In the genomic region with DNA sequence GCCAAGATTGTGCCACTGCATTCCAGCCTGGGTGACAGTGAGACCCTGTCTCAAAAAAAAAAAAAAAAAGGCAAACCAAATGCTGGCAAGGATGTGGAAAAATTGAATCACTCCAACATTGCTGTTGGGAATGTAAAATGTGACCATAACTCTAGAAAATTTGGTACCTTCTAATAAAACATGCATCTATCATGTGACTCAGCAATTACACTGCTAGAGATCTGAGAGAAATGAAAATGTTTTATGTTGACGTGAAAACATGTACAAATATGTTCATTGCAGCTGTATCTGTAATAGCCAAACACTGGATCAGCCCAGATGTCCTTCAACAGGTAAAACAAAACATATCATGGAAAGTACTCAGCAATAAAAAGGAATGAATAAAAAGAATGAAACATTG, we compare ENCODE assay signal across 20 cellular contexts. TPM values are rescaled to one million over a fixed set of nuclear protein-coding genes. Genes with fewer than 3 reads are reported as not detected.
DNase-seq lines count a peak whose midpoint lies in the region; ATAC-seq, FAIRE-seq and TF ChIP-seq lines count a peak whose summit lies in the region.
"Had no signal": no experiment of that assay in that cellular context is flagged by ENCODE, and none has a peak within 500 bp of the region (broad histone marks: within the 10 kb centered on the region; RNA-seq: fewer than 3 reads in every experiment).

No MANE protein-coding gene starts in this region.

- no peak for TF ChIP-seq POLR2A in HepG2 (IDR thresholded peaks at IDR 0.05; ENCODE audit: insufficient read depth in 1 of 2, low read depth in 2 of 2, low read length in 2 of 2)
- no peak for TF ChIP-seq POLR2A in right lobe of liver (IDR thresholded peaks at IDR 0.05)

- peaks cover 33% of the 10 kb centered on the region for H3K4me1 Mint-ChIP-seq in activated naive CD8-positive, alpha-beta T cell treated with anti-CD3 and anti-CD28 coated beads for 36 hours
- no peaks in the 10 kb centered on the region for H3K4me1 Mint-ChIP-seq in Caco-2 (ENCODE audit: low read depth, unreplicated experiment)
- H3K4me1 Mint-ChIP-seq: B cell, H9 had no signal

- intact Hi-C loops in HepG2 (cut with micrococcal nuclease; ENCODE audit: unreplicated experiment): no loop called here
- intact Hi-C loops in right lobe of liver (cut with DNase I): no loop called here
- intact Hi-C loops in Caco-2 (cut with micrococcal nuclease; ENCODE audit: unreplicated experiment): no loop called here

- H3K9me3 Mint-ChIP-seq in activated naive CD8-positive, alpha-beta T cell treated with anti-CD3 and anti-CD28 coated beads for 36 hours: no peaks in the 10 kb centered on the region
- H3K9me3 Mint-ChIP-seq in Caco-2 (ENCODE audit: unreplicated experiment): no peaks in the 10 kb centered on the region
- H3K9me3 Mint-ChIP-seq: CD8-positive, alpha-beta T cell; H9 had no signal

- POLR2A ChIA-PET in HepG2 (lab: Yijun Ruan, JAX): no interaction called here
- POLR2A ChIA-PET in Caco-2 (lab: Charles Lee): no interaction called here

- H2AFZ ChIP-seq in HepG2 (ENCODE audit: low read length): no peak overlapping the region
- no peak overlapping the region for H2AFZ ChIP-seq in GM23248

- H3K27me3 ChIP-seq in HepG2 (ENCODE audit: control insufficient read depth in 1 of 2, insufficient read depth in 2 of 2, low read length in 2 of 2) (no peaks in the 10 kb centered on the region), right lobe of liver (no peaks in the 10 kb centered on the region), GM23248 (replicated peaks; ENCODE audit: insufficient read depth) (no peaks in the 10 kb centered on the region), WERI-Rb-1 (ENCODE audit: insufficient read depth, low read depth, severe bottlenecking) (no peaks in the 10 kb centered on the region), Caco-2 (replicated peaks; ENCODE audit: control insufficient read depth, insufficient read depth, low read length) (no peaks in the 10 kb centered on the region)
- H3K27me3 ChIP-seq: BLaER1 treated with 17β-estradiol and CSF1 and Interleukin-3, amounts not matched to agents 10 nM and 100 nM had no signal

- no peaks in the 10 kb centered on the region for H3F3A ChIP-seq in GM23248 (ENCODE audit: insufficient read depth)

- H3K9ac ChIP-seq in HepG2 (ENCODE audit: insufficient read depth, low read depth, low read length) (no peak overlapping the region), GM23248 (no peak overlapping the region)
- H3K9ac ChIP-seq: BLaER1 treated with 17β-estradiol and CSF1 and Interleukin-3, amounts not matched to agents 10 nM and 100 nM; KMS-11 had no signal

- no peak for FAIRE-seq in HepG2 (lab: Jason Lieb, UNC)
- FAIRE-seq: A204.1, G401.6, GM12891, HTR-8/SVneo had no signal

- H3K36me3 Mint-ChIP-seq in activated naive CD8-positive, alpha-beta T cell treated with anti-CD3 and anti-CD28 coated beads for 36 hours: peaks cover 58% of the 10 kb centered on the region
- peaks cover 90% of the 10 kb centered on the region for H3K36me3 Mint-ChIP-seq in Caco-2 (ENCODE audit: insufficient read depth, unreplicated experiment)

- H3K27ac ChIP-seq in HepG2 (ENCODE audit: extremely low read length, insufficient read depth, low read length) (no peak overlapping the region), right lobe of liver (no peak overlapping the region), GM23248 (no peak overlapping the region), WERI-Rb-1 (no peak overlapping the region)
- H3K27ac ChIP-seq: BLaER1 treated with 17β-estradiol and CSF1 and Interleukin-3, amounts not matched to agents 10 nM and 100 nM; KMS-11 had no signal

- CTCF ChIA-PET in HepG2 (lab: Yijun Ruan, JAX; ENCODE audit: low intra/inter-chr PET ratio, low total read pairs): no interaction called here
- CTCF ChIA-PET in Caco-2 (lab: Charles Lee): interaction anchor here (0.6 kb wide), 1 partner anchor 85 kb away, joined by 3 read pairs; no protein-coding TSS in a partner anchor

- no peak for TF ChIP-seq RAD21 in HepG2 (CRISPR knock-in tag; IDR thresholded peaks at IDR 0.05)

- H3K9me2 ChIP-seq in GM23248 (ENCODE audit: insufficient read depth): no peaks in the 10 kb centered on the region

- WGBS in HepG2 (ENCODE audit: low lambda C conversion rate): 91% methylated on average over 1 of the region's 1 CpG
- WGBS in right lobe of liver (ENCODE audit: insufficient coverage, low coverage, low lambda C conversion rate, missing lambda C conversion rate): 92% methylated on average over 1 of the region's 1 CpG
- 95 to 97% methylated on average over 1 of the region's 1 CpG for WGBS in GM23248 (ENCODE audit: low coverage in 1 of 2, low lambda C conversion rate in 2 of 2, missing lambda C conversion rate in 2 of 2), 2 experiments

- H4K20me1 ChIP-seq in HepG2 (ENCODE audit: insufficient read depth, low read length): no peaks in the 10 kb centered on the region
- H4K20me1 ChIP-seq in GM23248 (ENCODE audit: insufficient read depth): no peaks in the 10 kb centered on the region

- no peak for ATAC-seq in HepG2
- ATAC-seq in right lobe of liver: no peak
- ATAC-seq in GM18873 (IDR thresholded peaks at IDR 0.05; ENCODE audit: low FRiP score, unreplicated experiment): no peak
- ATAC-seq: CD8-positive, alpha-beta T cell had no signal

- DNase-seq in HepG2 (ENCODE audit: low spot score) (no peak), right lobe of liver (no peak), GM23248 (peak; percentile 31), WERI-Rb-1 (no peak), Caco-2 (no peak)
- no peak for DNase-seq in activated naive CD8-positive, alpha-beta T cell treated with anti-CD3 and anti-CD28 coated beads for 36 hours
- DNase-seq: CD8-positive, alpha-beta T cell; DMS 273 treated with DMSO at 0.1 percent for 48 hours; DMS53; DND-41; GOT3; H9 had no signal

- TF ChIP-seq EP300 in HepG2 (IDR thresholded peaks at IDR 0.05; ENCODE audit: low read depth in 2 of 2, low read length in 2 of 2): no peak
- no peak for TF ChIP-seq EP300 in HepG2 (CRISPR knock-in tag; IDR thresholded peaks at IDR 0.05; ENCODE audit: borderline replicate concordance)

- H3K4me3 Mint-ChIP-seq in activated naive CD8-positive, alpha-beta T cell treated with anti-CD3 and anti-CD28 coated beads for 36 hours: no peak overlapping the region
- H3K4me3 Mint-ChIP-seq in Caco-2 (ENCODE audit: unreplicated experiment): no peak overlapping the region
- H3K4me3 Mint-ChIP-seq: B cell; CD8-positive, alpha-beta T cell; H9 had no signal

- no peaks in the 10 kb centered on the region for H3K27me3 Mint-ChIP-seq in activated naive CD8-positive, alpha-beta T cell treated with anti-CD3 and anti-CD28 coated beads for 36 hours
- no peaks in the 10 kb centered on the region for H3K27me3 Mint-ChIP-seq in Caco-2 (ENCODE audit: insufficient read depth, unreplicated experiment)
- H3K27me3 Mint-ChIP-seq: B cell had no signal

- H3K79me2 ChIP-seq in HepG2 (ENCODE audit: insufficient read depth, low read length): no peaks in the 10 kb centered on the region
- H3K79me2 ChIP-seq in GM23248 (ENCODE audit: insufficient read depth): no peaks in the 10 kb centered on the region

- H3K27ac Mint-ChIP-seq in activated naive CD8-positive, alpha-beta T cell treated with anti-CD3 and anti-CD28 coated beads for 36 hours: peak overlapping the region; percentile 71
- no peak overlapping the region for H3K27ac Mint-ChIP-seq in Caco-2 (ENCODE audit: unreplicated experiment)
- H3K27ac Mint-ChIP-seq: B cell, H9 had no signal

- H3K9me3 ChIP-seq in HepG2 (ENCODE audit: low read length): no peaks in the 10 kb centered on the region
- no peaks in the 10 kb centered on the region for H3K9me3 ChIP-seq in right lobe of liver
- H3K9me3 ChIP-seq in GM23248 (ENCODE audit: low read depth): no peaks in the 10 kb centered on the region
- H3K9me3 ChIP-seq in WERI-Rb-1 (ENCODE audit: severe bottlenecking): no peaks in the 10 kb centered on the region
- H3K9me3 ChIP-seq in Caco-2: no peaks in the 10 kb centered on the region

- TF ChIP-seq CTCF in HepG2 (CRISPR knock-in tag; IDR thresholded peaks at IDR 0.05) (no peak), right lobe of liver (IDR thresholded peaks at IDR 0.05) (no peak), WERI-Rb-1 (IDR thresholded peaks at IDR 0.05; ENCODE audit: low read depth, low read length) (no peak), Caco-2 (IDR thresholded peaks at IDR 0.05; ENCODE audit: insufficient read depth in 1 of 2, low read depth in 1 of 2, low read length in 1 of 2, severe bottlenecking in 1 of 2, unreplicated experiment in 1 of 2) (no peak)

- H3K4me3 ChIP-seq in HepG2 (replicated peaks in 1 of 3; ENCODE audit: insufficient read depth in 1 of 3, low read depth in 2 of 3, low read length in 3 of 3) (no peak overlapping the region), right lobe of liver (no peak overlapping the region), GM23248 (no peak overlapping the region), WERI-Rb-1 (ENCODE audit: low read depth, low read length) (no peak overlapping the region), Caco-2 (ENCODE audit: low read depth, low read length) (no peak overlapping the region)
- H3K4me3 ChIP-seq: BLaER1 treated with 17β-estradiol and CSF1 and Interleukin-3, amounts not matched to agents 10 nM and 100 nM had no signal

- BruUV-seq in HepG2 (replicated peaks; lab: Mats Ljungman, UMichigan) (no TSS peak), Caco-2 (replicated peaks; lab: Mats Ljungman, UMichigan) (no TSS peak)

- H3K36me3 ChIP-seq in HepG2 (replicated peaks in 1 of 2; ENCODE audit: control insufficient read depth in 1 of 2, insufficient read depth in 2 of 2, low read length in 2 of 2): peaks cover 10 to 54% of the 10 kb centered on the region in 2 experiments
- peaks cover 0 to 54% (median 27%) of the 10 kb centered on the region in 4 donors for H3K36me3 ChIP-seq in right lobe of liver
- H3K36me3 ChIP-seq in GM23248 (ENCODE audit: low read depth): peaks cover 48% of the 10 kb centered on the region
- peaks cover 74% of the 10 kb centered on the region for H3K36me3 ChIP-seq in WERI-Rb-1
- H3K36me3 ChIP-seq in Caco-2 (ENCODE audit: control insufficient read depth, insufficient read depth, low read length): no peaks in the 10 kb centered on the region

- in situ Hi-C loops in HepG2 (cut with HindIII; ENCODE audit: extremely low pct_ligation_motif_present, low pct_unique_long_range_greater_than_20kb): no loop called here
- in situ Hi-C loops in GM23248 (cut with MboI): no loop called here

- H3K4me2 ChIP-seq in HepG2 (ENCODE audit: low read depth, low read length) (no peak overlapping the region), GM23248 (ENCODE audit: unreplicated experiment) (no peak overlapping the region)
- H3K4me2 ChIP-seq: BLaER1 treated with 17β-estradiol and CSF1 and Interleukin-3, amounts not matched to agents 10 nM and 100 nM; KMS-11 had no signal

- no peaks in the 10 kb centered on the region for H3K4me1 ChIP-seq in HepG2 (ENCODE audit: insufficient read depth, low read length)
- no peaks in the 10 kb centered on the region for H3K4me1 ChIP-seq in right lobe of liver
- H3K4me1 ChIP-seq in GM23248 (ENCODE audit: insufficient read depth): no peaks in the 10 kb centered on the region
- no peaks in the 10 kb centered on the region for H3K4me1 ChIP-seq in Caco-2

RNA-seq across cellular contexts. Expression of gene SAR1A, which starts 30.8 kb away (rescaled TPM):
- 104 and 117 TPM in 2 replicates for total RNA-seq in HepG2 (2016; rRNA removed; fragmentation: Illumina TruSeq; extraction: Trizol)
- 53.7 and 67.8 TPM in 2 replicates for total RNA-seq in HepG2 (2016; cell fraction: cytosol; rRNA removed; fragmentation: Illumina TruSeq; extraction: Trizol; ENCODE audit: low read depth)
- 98.6 and 118 TPM in 2 replicates for total RNA-seq in HepG2 (2016; cell fraction: insoluble cytoplasmic fraction; rRNA removed; fragmentation: Illumina TruSeq; extraction: Trizol)
- total RNA-seq in HepG2 (2016; cell fraction: membrane; rRNA removed; fragmentation: Illumina TruSeq; extraction: Trizol): 40.3 and 46.7 TPM in 2 replicates
- 88.9 and 106 TPM in 2 replicates for total RNA-seq in HepG2 (2016; cell fraction: nucleus; rRNA removed; fragmentation: Illumina TruSeq; extraction: Trizol)
- 42.7 and 51.4 TPM in 2 replicates for polyA plus RNA-seq in HepG2 (2011; rRNA removed)
- polyA plus RNA-seq in HepG2 (2011; cell fraction: cytosol; rRNA removed): 18.7 and 26.3 TPM in 2 replicates
- 20.6 and 21.6 TPM in 2 replicates for polyA plus RNA-seq in HepG2 (2011; cell fraction: nucleus; rRNA removed)
- polyA plus RNA-seq in HepG2 (2012): 43.4 and 54.2 TPM in 2 replicates
- polyA plus RNA-seq in HepG2 (2016; cell fraction: cytosol; fragmentation: Illumina TruSeq; extraction: Trizol; ENCODE audit: low read depth): 17.3 and 19.4 TPM in 2 replicates
- 65.1 and 69.7 TPM in 2 replicates for polyA plus RNA-seq in HepG2 (2016; cell fraction: insoluble cytoplasmic fraction; fragmentation: Illumina TruSeq; extraction: Trizol; ENCODE audit: low read depth)
- 14.1 and 16.4 TPM in 2 replicates for polyA plus RNA-seq in HepG2 (2016; cell fraction: membrane; fragmentation: Illumina TruSeq; extraction: Trizol; ENCODE audit: low read depth)
- 125 and 135 TPM in 2 replicates for polyA plus RNA-seq in HepG2 (2016; cell fraction: nucleus; fragmentation: Illumina TruSeq; extraction: Trizol; ENCODE audit: insufficient read depth, low read depth)
- polyA minus RNA-seq in HepG2 (2011; rRNA and poly(A)+ RNA removed; ENCODE audit: low replicate concordance): 86.9 and 186 TPM in 2 replicates
- 41.2 and 47.2 TPM in 2 replicates for polyA minus RNA-seq in HepG2 (2011; cell fraction: cytosol; rRNA and poly(A)+ RNA removed)
- polyA minus RNA-seq in HepG2 (2011; cell fraction: nucleus; rRNA and poly(A)+ RNA removed): 43.6 and 52.5 TPM in 2 replicates
- 10 to 100 TPM; 35.3 to 77.5 (median 61.0) TPM for total RNA-seq in right lobe of liver
- total RNA-seq in GM23248 (2014; rRNA removed; shearing (Covaris generic)): 153 and 163 TPM in 2 replicates
- polyA plus RNA-seq in GM23248 (2016; fragmentation: Nextera tagmentation; extraction: Ambion mirVana): 181 and 186 TPM in 2 replicates
- total RNA-seq in activated naive CD8-positive, alpha-beta T cell treated with anti-CD3 and anti-CD28 coated beads for 36 hours: 100 to 1,000 TPM; 129 to 134 TPM
- total RNA-seq in Caco-2 (2022): 268 and 288 TPM in 2 replicates

RNA-seq across cellular contexts. Expression of gene PPA1, which starts 32.1 kb away (rescaled TPM):
- total RNA-seq in HepG2 (2016; rRNA removed; fragmentation: Illumina TruSeq; extraction: Trizol) (250 and 371 TPM in 2 replicates), right lobe of liver (100 to 1,000 TPM in 3 of 6 experiments, 10 to 100 TPM in 3; 64.8 to 133 (median 95.7) TPM), Caco-2 (2022) (350 and 353 TPM in 2 replicates)
- total RNA-seq in HepG2 (2016; cell fraction: cytosol; rRNA removed; fragmentation: Illumina TruSeq; extraction: Trizol; ENCODE audit: low read depth): 82.0 and 100 TPM in 2 replicates
- total RNA-seq in HepG2 (2016; cell fraction: insoluble cytoplasmic fraction; rRNA removed; fragmentation: Illumina TruSeq; extraction: Trizol): 255 and 390 TPM in 2 replicates
- total RNA-seq in HepG2 (2016; cell fraction: membrane; rRNA removed; fragmentation: Illumina TruSeq; extraction: Trizol): 165 and 176 TPM in 2 replicates
- 97.3 and 103 TPM in 2 replicates for total RNA-seq in HepG2 (2016; cell fraction: nucleus; rRNA removed; fragmentation: Illumina TruSeq; extraction: Trizol)
- polyA plus RNA-seq in HepG2 (2011; rRNA removed) (104 and 136 TPM in 2 replicates), GM23248 (2016; fragmentation: Nextera tagmentation; extraction: Ambion mirVana) (103 and 110 TPM in 2 replicates)
- polyA plus RNA-seq in HepG2 (2011; cell fraction: cytosol; rRNA removed): 79.2 and 103 TPM in 2 replicates
- 29.6 and 38.4 TPM in 2 replicates for polyA plus RNA-seq in HepG2 (2011; cell fraction: nucleus; rRNA removed)
- 160 and 173 TPM in 2 replicates for polyA plus RNA-seq in HepG2 (2012)
- 83.3 and 87.7 TPM in 2 replicates for polyA plus RNA-seq in HepG2 (2016; cell fraction: cytosol; fragmentation: Illumina TruSeq; extraction: Trizol; ENCODE audit: low read depth)
- 345 and 373 TPM in 2 replicates for polyA plus RNA-seq in HepG2 (2016; cell fraction: insoluble cytoplasmic fraction; fragmentation: Illumina TruSeq; extraction: Trizol; ENCODE audit: low read depth)
- polyA plus RNA-seq in HepG2 (2016; cell fraction: membrane; fragmentation: Illumina TruSeq; extraction: Trizol; ENCODE audit: low read depth): 131 and 143 TPM in 2 replicates
- 129 and 132 TPM in 2 replicates for polyA plus RNA-seq in HepG2 (2016; cell fraction: nucleus; fragmentation: Illumina TruSeq; extraction: Trizol; ENCODE audit: insufficient read depth, low read depth)
- 27.3 and 92.0 TPM in 2 replicates for polyA minus RNA-seq in HepG2 (2011; rRNA and poly(A)+ RNA removed; ENCODE audit: low replicate concordance)
- 75.4 and 86.8 TPM in 2 replicates for polyA minus RNA-seq in HepG2 (2011; cell fraction: cytosol; rRNA and poly(A)+ RNA removed)
- 78.9 and 82.8 TPM in 2 replicates for polyA minus RNA-seq in HepG2 (2011; cell fraction: nucleus; rRNA and poly(A)+ RNA removed)
- 105 and 117 TPM in 2 replicates for total RNA-seq in GM23248 (2014; rRNA removed; shearing (Covaris generic))
- total RNA-seq in activated naive CD8-positive, alpha-beta T cell treated with anti-CD3 and anti-CD28 coated beads for 36 hours: 100 to 1,000 TPM; 388 to 397 TPM

RNA-seq across cellular contexts. Expression of gene TYSND1, which starts 54.6 kb away (rescaled TPM):
- 6.8 and 8.9 TPM in 2 replicates for total RNA-seq in HepG2 (2016; rRNA removed; fragmentation: Illumina TruSeq; extraction: Trizol)
- total RNA-seq in HepG2 (2016; cell fraction: cytosol; rRNA removed; fragmentation: Illumina TruSeq; extraction: Trizol; ENCODE audit: low read depth): 2.8 and 2.9 TPM in 2 replicates
- total RNA-seq in HepG2 (2016; cell fraction: insoluble cytoplasmic fraction; rRNA removed; fragmentation: Illumina TruSeq; extraction: Trizol): 6.9 and 8.5 TPM in 2 replicates
- total RNA-seq in HepG2 (2016; cell fraction: membrane; rRNA removed; fragmentation: Illumina TruSeq; extraction: Trizol): 4.6 and 5.0 TPM in 2 replicates
- 8.5 and 8.7 TPM in 2 replicates for total RNA-seq in HepG2 (2016; cell fraction: nucleus; rRNA removed; fragmentation: Illumina TruSeq; extraction: Trizol)
- polyA plus RNA-seq in HepG2 (2011; rRNA removed): 3.3 and 4.6 TPM in 2 replicates
- polyA plus RNA-seq in HepG2 (2011; cell fraction: cytosol; rRNA removed): 2.7 and 3.0 TPM in 2 replicates
- 9.5 and 11.8 TPM in 2 replicates for polyA plus RNA-seq in HepG2 (2011; cell fraction: nucleus; rRNA removed)
- 3.2 and 4.1 TPM in 2 replicates for polyA plus RNA-seq in HepG2 (2012)
- polyA plus RNA-seq in HepG2 (2016; cell fraction: cytosol; fragmentation: Illumina TruSeq; extraction: Trizol; ENCODE audit: low read depth): 1.8 and 2.0 TPM in 2 replicates
- polyA plus RNA-seq in HepG2 (2016; cell fraction: insoluble cytoplasmic fraction; fragmentation: Illumina TruSeq; extraction: Trizol; ENCODE audit: low read depth): 5.6 and 5.9 TPM in 2 replicates
- polyA plus RNA-seq in HepG2 (2016; cell fraction: membrane; fragmentation: Illumina TruSeq; extraction: Trizol; ENCODE audit: low read depth): 2.8 and 3.0 TPM in 2 replicates
- polyA plus RNA-seq in HepG2 (2016; cell fraction: nucleus; fragmentation: Illumina TruSeq; extraction: Trizol; ENCODE audit: insufficient read depth, low read depth): 13.4 and 14.6 TPM in 2 replicates
- 6.5 and 19.5 TPM in 2 replicates for polyA minus RNA-seq in HepG2 (2011; rRNA and poly(A)+ RNA removed; ENCODE audit: low replicate concordance)
- polyA minus RNA-seq in HepG2 (2011; cell fraction: cytosol; rRNA and poly(A)+ RNA removed): 2.1 and 3.2 TPM in 2 replicates
- polyA minus RNA-seq in HepG2 (2011; cell fraction: nucleus; rRNA and poly(A)+ RNA removed): 4.1 and 4.4 TPM in 2 replicates
- 10 to 100 TPM in 2 of 6 experiments, 1 to 10 TPM in 4; 5.3 to 11.1 (median 8.2) TPM for total RNA-seq in right lobe of liver
- 6.4 and 8.1 TPM in 2 replicates for total RNA-seq in GM23248 (2014; rRNA removed; shearing (Covaris generic))
- polyA plus RNA-seq in GM23248 (2016; fragmentation: Nextera tagmentation; extraction: Ambion mirVana): 3.9 and 4.0 TPM in 2 replicates
- total RNA-seq in activated naive CD8-positive, alpha-beta T cell treated with anti-CD3 and anti-CD28 coated beads for 36 hours: 10 to 100 TPM; 15.8 to 15.9 TPM
- total RNA-seq in Caco-2 (2022): 29.4 and 29.8 TPM in 2 replicates
